8 cellular contexts compared by ENCODE assay signal in the genomic region with DNA sequence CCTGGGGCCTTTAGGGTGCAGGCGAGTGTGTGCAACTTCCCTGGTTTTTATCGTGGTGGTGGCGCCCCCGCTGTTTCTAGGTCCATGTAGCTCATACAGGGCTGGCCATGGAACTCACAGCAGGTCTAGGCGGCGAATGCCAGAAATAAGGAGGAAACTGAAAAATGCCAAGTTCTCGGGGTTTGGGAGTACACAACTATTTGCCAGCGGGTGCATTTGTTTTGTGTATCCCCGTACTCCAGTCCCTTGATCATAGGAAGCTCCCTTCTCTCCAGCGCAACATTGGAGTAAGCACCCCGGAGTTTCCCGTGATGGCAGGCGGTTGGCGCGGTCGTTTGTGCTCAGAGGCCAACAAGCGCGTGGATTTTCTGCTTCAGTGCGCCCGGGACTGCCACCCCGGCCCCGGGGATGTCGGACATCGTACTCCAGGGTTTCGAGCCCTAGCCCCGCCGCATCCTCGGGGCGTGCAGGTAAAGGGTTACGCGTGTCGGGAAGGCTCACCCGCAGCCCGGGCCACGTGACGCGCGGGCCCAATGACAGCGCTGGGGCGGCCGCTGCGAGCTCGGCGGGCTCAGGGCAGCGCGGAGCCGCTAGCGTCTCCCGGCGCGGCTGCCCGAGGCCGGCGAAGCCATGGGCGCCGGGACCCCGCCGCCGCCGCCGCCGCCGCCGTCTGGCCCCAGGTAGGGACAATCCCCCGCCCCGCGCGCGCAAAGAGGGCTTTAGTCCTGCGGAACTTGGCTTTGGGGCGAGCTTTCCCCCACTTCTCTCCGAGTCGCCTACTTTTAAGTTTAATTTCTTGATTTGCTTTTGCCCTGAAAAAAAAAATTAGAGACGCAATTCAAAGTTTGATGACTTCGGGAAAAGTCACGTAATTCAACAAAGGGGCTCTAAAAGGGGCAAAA.
DNase-seq lines count a peak whose midpoint lies in the region; ATAC-seq and TF ChIP-seq lines count a peak whose summit lies in the region.

No MANE protein-coding gene starts in this region.

- peak; percentile 90 for ATAC-seq in HG02759 (IDR thresholded peaks at IDR 0.05; ENCODE audit: unreplicated experiment)

- peak; percentile 11 for TF ChIP-seq CTCF in GM13976 (IDR thresholded peaks at IDR 0.05; ENCODE audit: borderline replicate concordance, control extremely low read depth, extremely low read depth, insufficient read depth, missing control alignments)
- TF ChIP-seq CTCF in epithelial cell of proximal tubule (conservative IDR thresholded peaks at IDR 0.05; ENCODE audit: low read depth, low read length) = no peak

- peak overlapping the region; percentile 59 for H3K4me3 ChIP-seq in epithelial cell of proximal tubule (ENCODE audit: low read depth, low read length)

- in situ Hi-C loops in GM13976 (cut with MboI; ENCODE audit: low sequenced_read_pairs, unreplicated experiment) = loop anchor here (10.0 to 25.0 kb wide), 2 partner anchors 111 to 334 kb away; no protein-coding TSS in a partner anchor

- peak; percentile 64 for DNase-seq in GM13976 (ENCODE audit: low spot score)
- peak; percentile 51 for DNase-seq in NCI-H226
- DNase-seq in activated T-cell treated with anti-CD3 and anti-CD28 coated beads for 24 hours (ENCODE audit: low read depth) = peak; percentile 28
- DNase-seq in epithelial cell of proximal tubule (ENCODE audit: low read depth) = no peak
- DNase-seq in mucosa of gallbladder (ENCODE audit: low spot score) = peak; percentile 73
- DNase-seq in stimulated activated CD8-positive, alpha-beta memory T cell treated with anti-CD3 and anti-CD28 coated beads, Interleukin-7, amount 100 ng/mL, for 48 hours (ENCODE audit: extremely low read depth in 1 of 2, low read depth in 1 of 2) = peak; percentile 13 to 14
- DNase-seq in DMS79 (lab: John Stamatoyannopoulos, UW) = no peak

Comparison
In these comparisons a context has a peak if more than half of its experiments do, and no peak if none do; other contexts are left out.
1. DNase-seq: peak in GM13976 (single experiment), NCI-H226 (single experiment), activated T-cell treated with anti-CD3 and anti-CD28 coated beads for 24 hours (single experiment), mucosa of gallbladder (single experiment) and stimulated activated CD8-positive, alpha-beta memory T cell treated with anti-CD3 and anti-CD28 coated beads, Interleukin-7, amount 100 ng/mL, for 48 hours (2 of 2); none in epithelial cell of proximal tubule (single experiment) and DMS79 (single experiment).